Comparison of ENCODE assay signal across 22 cellular contexts in genomic region chr1:116983678-116984077, GRCh38. TPM values are rescaled to one million over a fixed set of nuclear protein-coding genes. Genes with fewer than 3 reads are reported as not detected.
A peak's percentile ranks its signal among the peaks of the same experiment; 100 is the strongest.
DNase-seq lines count a peak whose midpoint lies in the region; ATAC-seq and TF ChIP-seq lines count a peak whose summit lies in the region.
"Had no signal": no experiment of that assay in that cellular context is flagged by ENCODE, and none has a peak within 500 bp of the region (broad histone marks: within the 10 kb centered on the region; RNA-seq: fewer than 3 reads in every experiment).

No MANE protein-coding gene starts in this region.

- H3K27ac ChIP-seq in transverse colon: peak overlapping the region; percentile 68 to 85 (median 70)
- H3K27ac ChIP-seq: PC-9, RWPE1 had no signal

- TF ChIP-seq EP300 in transverse colon (IDR thresholded peaks at IDR 0.05; ENCODE audit: low read depth): no peak

- TF ChIP-seq CTCF in mucosa of descending colon (IDR thresholded peaks at IDR 0.05): no peak
- TF ChIP-seq CTCF in transverse colon (IDR thresholded peaks at IDR 0.05): no peak

- ATAC-seq in left cardiac atrium: peak; percentile 50 to 53
- ATAC-seq in mucosa of descending colon: peak; percentile 8

- H3K36me3 ChIP-seq in mucosa of descending colon (ENCODE audit: low read depth) (no peaks in the 10 kb centered on the region), transverse colon (no peaks in the 10 kb centered on the region)

- WGBS in transverse colon (ENCODE audit: low coverage in 1 of 2), 2 donors: 44 to 48% methylated on average over 4 of the region's 4 CpGs

- peaks cover 12% of the 10 kb centered on the region for H3K4me1 ChIP-seq in mucosa of descending colon (ENCODE audit: low read depth)
- H3K4me1 ChIP-seq in transverse colon: peaks cover 14 to 52% (median 33%) of the 10 kb centered on the region in 4 donors

- no peaks in the 10 kb centered on the region for H3K9me3 ChIP-seq in mucosa of descending colon
- H3K9me3 ChIP-seq in transverse colon: no peaks in the 10 kb centered on the region
- H3K9me3 ChIP-seq: Caco-2 had no signal

- DNase-seq in activated naive CD4-positive, alpha-beta T cell (lab: John Stamatoyannopoulos, UW): no peak
- DNase-seq in left cardiac atrium (no peak), mucosa of descending colon (no peak), transverse colon (no peak), retina (no peak), T-helper 9 cell (no peak)
- no peak for DNase-seq in stimulated activated CD4-positive, alpha-beta T cell treated with anti-CD3 and anti-CD28 coated beads, Interleukin-15, amount 100 ng/mL, for 24 hours
- DNase-seq: 8988T; Caco-2; CD4-positive, CD25-positive, alpha-beta regulatory T cell; DMS153; GDM1; HCEC 1CT; NCI-H1417 treated with DMSO at 0.1 percent for 48 hours; NCI-H187 treated with DMSO at 0.1 percent for 48 hours; NCI-H345; NCI-H526; PC-9 had no signal

- no peak for TF ChIP-seq POLR2A in transverse colon (IDR thresholded peaks at IDR 0.05)

- no peaks in the 10 kb centered on the region for H3K27me3 ChIP-seq in transverse colon

- peaks cover 38% of the 10 kb centered on the region for H3K4me1 Mint-ChIP-seq in activated naive CD4-positive, alpha-beta T cell treated with anti-CD3 and anti-CD28 coated beads, Interleukin-2, amount 50 U/mL, for 24 hours
- H3K4me1 Mint-ChIP-seq: B cell had no signal

- H3K4me3 ChIP-seq in mucosa of descending colon (no peak overlapping the region), transverse colon (no peak overlapping the region)
- H3K4me3 ChIP-seq: GM23338, PC-9 had no signal

- peak overlapping the region; percentile 55 for H3K27ac Mint-ChIP-seq in activated naive CD4-positive, alpha-beta T cell treated with anti-CD3 and anti-CD28 coated beads, Interleukin-2, amount 50 U/mL, for 24 hours
- H3K27ac Mint-ChIP-seq: B cell, GM23338 had no signal

- H3K27me3 Mint-ChIP-seq in activated naive CD4-positive, alpha-beta T cell treated with anti-CD3 and anti-CD28 coated beads, Interleukin-2, amount 50 U/mL, for 24 hours: no peaks in the 10 kb centered on the region
- H3K27me3 Mint-ChIP-seq: CD4-positive, CD25-positive, alpha-beta regulatory T cell had no signal

- in situ Hi-C loops in transverse colon (cut with MboI; ENCODE audit: low pct_ligation_motif_present in 1 of 4, low pct_unique_long_range_greater_than_20kb in 1 of 4, low sequenced_read_pairs in 3 of 4): no loop called here

- H3K36me3 Mint-ChIP-seq in activated naive CD4-positive, alpha-beta T cell treated with anti-CD3 and anti-CD28 coated beads, Interleukin-2, amount 50 U/mL, for 24 hours: peaks cover 5% of the 10 kb centered on the region
- H3K36me3 Mint-ChIP-seq: CD4-positive, CD25-positive, alpha-beta regulatory T cell had no signal

- peaks cover 4% of the 10 kb centered on the region for H3K9me3 Mint-ChIP-seq in activated naive CD4-positive, alpha-beta T cell treated with anti-CD3 and anti-CD28 coated beads, Interleukin-2, amount 50 U/mL, for 24 hours
- H3K9me3 Mint-ChIP-seq: GM23338 had no signal

- H3K4me3 Mint-ChIP-seq in activated naive CD4-positive, alpha-beta T cell treated with anti-CD3 and anti-CD28 coated beads, Interleukin-2, amount 50 U/mL, for 24 hours: no peak overlapping the region
- H3K4me3 Mint-ChIP-seq: B cell; CD4-positive, CD25-positive, alpha-beta regulatory T cell; GM23338 had no signal

- intact Hi-C loops in left cardiac atrium (cut with DNase I): no loop called here
- intact Hi-C loops in mucosa of descending colon (cut with DNase I, micrococcal nuclease): no loop called here
- intact Hi-C loops in transverse colon (cut with DNase I; ENCODE audit: low total_unique reads): no loop called here

RNA-seq across cellular contexts. Expression of gene CD101, which starts 17.9 kb away (rescaled TPM):
- total RNA-seq in left cardiac atrium (1 to 10 TPM; 1.1 to 3.1 TPM), mucosa of descending colon (1 to 10 TPM; 4.6 to 6.1 (median 4.7) TPM), transverse colon (10 to 100 TPM in 1 of 4 donors, 1 to 10 TPM in 2, under 1 TPM in 1; 0.40 to 24.3 (median 4.0) TPM)
- total RNA-seq: B cell had no signal
